1 cellular context compared by ENCODE assay signal in the genomic region with DNA sequence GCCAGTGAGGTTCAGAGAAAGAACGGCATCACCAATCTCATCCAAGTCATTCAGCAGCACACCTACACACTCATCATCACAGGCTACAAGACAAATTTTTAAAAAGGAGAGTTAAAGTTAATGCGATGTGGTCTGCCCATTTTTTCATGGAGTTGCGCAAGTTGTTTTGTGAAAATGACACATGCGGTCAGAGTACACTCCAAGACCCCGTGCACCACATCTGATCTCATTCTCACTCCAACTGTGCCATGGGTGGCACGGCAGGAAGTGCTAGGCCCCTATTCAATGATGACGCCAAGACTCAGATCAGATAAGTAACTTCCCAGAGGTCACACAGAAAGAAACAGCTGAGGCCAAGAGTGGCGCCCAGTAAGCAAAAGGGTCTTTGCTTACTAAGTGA.
TF ChIP-seq lines count a peak whose summit lies in the region.

No MANE protein-coding gene starts in this region.

TF ChIP-seq in GM23338, 12 proteins besides CTCF, POLR2A, EP300 and RAD21 (continued from another document):
- TF ChIP-seq, protein P1, sequence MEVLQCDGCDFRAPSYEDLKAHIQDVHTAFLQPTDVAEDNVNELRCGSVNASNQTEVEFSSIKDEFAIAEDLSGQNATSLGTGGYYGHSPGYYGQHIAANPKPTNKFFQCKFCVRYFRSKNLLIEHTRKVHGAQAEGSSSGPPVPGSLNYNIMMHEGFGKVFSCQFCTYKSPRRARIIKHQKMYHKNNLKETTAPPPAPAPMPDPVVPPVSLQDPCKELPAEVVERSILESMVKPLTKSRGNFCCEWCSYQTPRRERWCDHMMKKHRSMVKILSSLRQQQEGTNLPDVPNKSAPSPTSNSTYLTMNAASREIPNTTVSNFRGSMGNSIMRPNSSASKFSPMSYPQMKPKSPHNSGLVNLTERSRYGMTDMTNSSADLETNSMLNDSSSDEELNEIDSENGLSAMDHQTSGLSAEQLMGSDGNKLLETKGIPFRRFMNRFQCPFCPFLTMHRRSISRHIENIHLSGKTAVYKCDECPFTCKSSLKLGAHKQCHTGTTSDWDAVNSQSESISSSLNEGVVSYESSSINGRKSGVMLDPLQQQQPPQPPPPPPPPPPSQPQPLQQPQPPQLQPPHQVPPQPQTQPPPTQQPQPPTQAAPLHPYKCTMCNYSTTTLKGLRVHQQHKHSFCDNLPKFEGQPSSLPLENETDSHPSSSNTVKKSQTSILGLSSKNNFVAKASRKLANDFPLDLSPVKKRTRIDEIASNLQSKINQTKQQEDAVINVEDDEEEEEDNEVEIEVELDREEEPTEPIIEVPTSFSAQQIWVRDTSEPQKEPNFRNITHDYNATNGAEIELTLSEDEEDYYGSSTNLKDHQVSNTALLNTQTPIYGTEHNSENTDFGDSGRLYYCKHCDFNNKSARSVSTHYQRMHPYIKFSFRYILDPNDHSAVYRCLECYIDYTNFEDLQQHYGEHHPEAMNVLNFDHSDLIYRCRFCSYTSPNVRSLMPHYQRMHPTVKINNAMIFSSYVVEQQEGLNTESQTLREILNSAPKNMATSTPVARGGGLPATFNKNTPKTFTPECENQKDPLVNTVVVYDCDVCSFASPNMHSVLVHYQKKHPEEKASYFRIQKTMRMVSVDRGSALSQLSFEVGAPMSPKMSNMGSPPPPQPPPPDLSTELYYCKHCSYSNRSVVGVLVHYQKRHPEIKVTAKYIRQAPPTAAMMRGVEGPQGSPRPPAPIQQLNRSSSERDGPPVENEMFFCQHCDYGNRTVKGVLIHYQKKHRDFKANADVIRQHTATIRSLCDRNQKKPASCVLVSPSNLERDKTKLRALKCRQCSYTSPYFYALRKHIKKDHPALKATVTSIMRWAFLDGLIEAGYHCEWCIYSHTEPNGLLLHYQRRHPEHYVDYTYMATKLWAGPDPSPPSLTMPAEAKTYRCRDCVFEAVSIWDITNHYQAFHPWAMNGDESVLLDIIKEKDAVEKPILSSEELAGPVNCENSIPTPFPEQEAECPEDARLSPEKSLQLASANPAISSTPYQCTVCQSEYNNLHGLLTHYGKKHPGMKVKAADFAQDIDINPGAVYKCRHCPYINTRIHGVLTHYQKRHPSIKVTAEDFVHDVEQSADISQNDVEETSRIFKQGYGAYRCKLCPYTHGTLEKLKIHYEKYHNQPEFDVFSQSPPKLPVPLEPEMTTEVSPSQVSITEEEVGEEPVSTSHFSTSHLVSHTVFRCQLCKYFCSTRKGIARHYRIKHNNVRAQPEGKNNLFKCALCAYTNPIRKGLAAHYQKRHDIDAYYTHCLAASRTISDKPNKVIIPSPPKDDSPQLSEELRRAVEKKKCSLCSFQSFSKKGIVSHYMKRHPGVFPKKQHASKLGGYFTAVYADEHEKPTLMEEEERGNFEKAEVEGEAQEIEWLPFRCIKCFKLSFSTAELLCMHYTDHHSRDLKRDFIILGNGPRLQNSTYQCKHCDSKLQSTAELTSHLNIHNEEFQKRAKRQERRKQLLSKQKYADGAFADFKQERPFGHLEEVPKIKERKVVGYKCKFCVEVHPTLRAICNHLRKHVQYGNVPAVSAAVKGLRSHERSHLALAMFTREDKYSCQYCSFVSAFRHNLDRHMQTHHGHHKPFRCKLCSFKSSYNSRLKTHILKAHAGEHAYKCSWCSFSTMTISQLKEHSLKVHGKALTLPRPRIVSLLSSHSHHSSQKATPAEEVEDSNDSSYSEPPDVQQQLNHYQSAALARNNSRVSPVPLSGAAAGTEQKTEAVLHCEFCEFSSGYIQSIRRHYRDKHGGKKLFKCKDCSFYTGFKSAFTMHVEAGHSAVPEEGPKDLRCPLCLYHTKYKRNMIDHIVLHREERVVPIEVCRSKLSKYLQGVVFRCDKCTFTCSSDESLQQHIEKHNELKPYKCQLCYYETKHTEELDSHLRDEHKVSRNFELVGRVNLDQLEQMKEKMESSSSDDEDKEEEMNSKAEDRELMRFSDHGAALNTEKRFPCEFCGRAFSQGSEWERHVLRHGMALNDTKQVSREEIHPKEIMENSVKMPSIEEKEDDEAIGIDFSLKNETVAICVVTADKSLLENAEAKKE (CRISPR knock-in tag; IDR thresholded peaks at IDR 0.05) = no peak
- no peak for TF ChIP-seq ZNF114 (CRISPR knock-in tag; IDR thresholded peaks at IDR 0.05)
- TF ChIP-seq, protein P2, sequence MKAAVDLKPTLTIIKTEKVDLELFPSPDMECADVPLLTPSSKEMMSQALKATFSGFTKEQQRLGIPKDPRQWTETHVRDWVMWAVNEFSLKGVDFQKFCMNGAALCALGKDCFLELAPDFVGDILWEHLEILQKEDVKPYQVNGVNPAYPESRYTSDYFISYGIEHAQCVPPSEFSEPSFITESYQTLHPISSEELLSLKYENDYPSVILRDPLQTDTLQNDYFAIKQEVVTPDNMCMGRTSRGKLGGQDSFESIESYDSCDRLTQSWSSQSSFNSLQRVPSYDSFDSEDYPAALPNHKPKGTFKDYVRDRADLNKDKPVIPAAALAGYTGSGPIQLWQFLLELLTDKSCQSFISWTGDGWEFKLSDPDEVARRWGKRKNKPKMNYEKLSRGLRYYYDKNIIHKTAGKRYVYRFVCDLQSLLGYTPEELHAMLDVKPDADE (IDR thresholded peaks at IDR 0.05) = no peak
- TF ChIP-seq, protein P3, sequence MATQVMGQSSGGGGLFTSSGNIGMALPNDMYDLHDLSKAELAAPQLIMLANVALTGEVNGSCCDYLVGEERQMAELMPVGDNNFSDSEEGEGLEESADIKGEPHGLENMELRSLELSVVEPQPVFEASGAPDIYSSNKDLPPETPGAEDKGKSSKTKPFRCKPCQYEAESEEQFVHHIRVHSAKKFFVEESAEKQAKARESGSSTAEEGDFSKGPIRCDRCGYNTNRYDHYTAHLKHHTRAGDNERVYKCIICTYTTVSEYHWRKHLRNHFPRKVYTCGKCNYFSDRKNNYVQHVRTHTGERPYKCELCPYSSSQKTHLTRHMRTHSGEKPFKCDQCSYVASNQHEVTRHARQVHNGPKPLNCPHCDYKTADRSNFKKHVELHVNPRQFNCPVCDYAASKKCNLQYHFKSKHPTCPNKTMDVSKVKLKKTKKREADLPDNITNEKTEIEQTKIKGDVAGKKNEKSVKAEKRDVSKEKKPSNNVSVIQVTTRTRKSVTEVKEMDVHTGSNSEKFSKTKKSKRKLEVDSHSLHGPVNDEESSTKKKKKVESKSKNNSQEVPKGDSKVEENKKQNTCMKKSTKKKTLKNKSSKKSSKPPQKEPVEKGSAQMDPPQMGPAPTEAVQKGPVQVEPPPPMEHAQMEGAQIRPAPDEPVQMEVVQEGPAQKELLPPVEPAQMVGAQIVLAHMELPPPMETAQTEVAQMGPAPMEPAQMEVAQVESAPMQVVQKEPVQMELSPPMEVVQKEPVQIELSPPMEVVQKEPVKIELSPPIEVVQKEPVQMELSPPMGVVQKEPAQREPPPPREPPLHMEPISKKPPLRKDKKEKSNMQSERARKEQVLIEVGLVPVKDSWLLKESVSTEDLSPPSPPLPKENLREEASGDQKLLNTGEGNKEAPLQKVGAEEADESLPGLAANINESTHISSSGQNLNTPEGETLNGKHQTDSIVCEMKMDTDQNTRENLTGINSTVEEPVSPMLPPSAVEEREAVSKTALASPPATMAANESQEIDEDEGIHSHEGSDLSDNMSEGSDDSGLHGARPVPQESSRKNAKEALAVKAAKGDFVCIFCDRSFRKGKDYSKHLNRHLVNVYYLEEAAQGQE (IDR thresholded peaks at IDR 0.05; ENCODE audit: unreplicated experiment) = no peak
TF ChIP-seq in GM23338: peak in this region for 0.
